16 cellular contexts compared by ENCODE assay signal in the genomic region with DNA sequence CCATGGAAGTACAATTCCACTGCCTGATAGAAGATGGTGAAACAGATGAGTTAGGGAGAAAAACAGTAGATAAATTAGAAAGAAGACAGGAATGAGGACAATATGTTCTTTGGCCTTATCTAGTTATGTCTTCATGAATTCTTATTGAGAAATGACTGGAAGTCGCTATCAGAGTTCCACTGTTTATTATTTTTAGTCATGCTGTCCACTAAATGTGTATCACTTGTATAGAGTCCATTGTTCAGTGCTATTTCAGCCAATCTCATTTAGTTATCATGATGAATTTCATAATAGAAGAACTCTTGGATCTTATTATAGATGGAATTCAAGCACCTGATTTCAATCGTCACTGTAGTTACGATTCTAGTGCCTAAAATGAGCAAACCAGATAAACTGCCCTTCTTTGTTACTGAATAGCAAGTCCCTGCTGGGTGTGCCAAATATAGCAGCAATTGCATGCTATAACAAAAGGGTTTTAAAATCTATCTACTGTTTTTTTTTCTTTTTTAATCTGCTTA.
"Had no signal": no experiment of that assay in that cellular context is flagged by ENCODE, and none has a peak within 500 bp of the region (broad histone marks: within the 10 kb centered on the region; RNA-seq: fewer than 3 reads in every experiment).

No MANE protein-coding gene starts in this region.

- DNase-seq: activated CD4-positive, alpha-beta memory T cell treated with anti-CD3 and anti-CD28 coated beads for 36 hours; activated gamma-delta T cell; activated T-cell treated with anti-CD3 and anti-CD28 coated beads, Interleukin-2, amount 50 U/mL, for 48 hours; anterior cingulate cortex; effector memory CD8-positive, alpha-beta T cell; foreskin keratinocyte; heart left ventricle; nephron progenitor cell; T1000 had no signal

- H3K27ac Mint-ChIP-seq: activated CD4-positive, alpha-beta memory T cell treated with anti-CD3 and anti-CD28 coated beads for 36 hours; activated naive CD8-positive, alpha-beta T cell; dendritic cell treated with granulocyte-macrophage colony-stimulating factor and Interleukin-4, amounts not matched to agents 40 ng/mL and 50 ng/mL, for 4 days; effector memory CD8-positive, alpha-beta T cell; memory B cell; nephron progenitor cell had no signal

- H3K36me3 Mint-ChIP-seq: activated CD4-positive, alpha-beta memory T cell treated with anti-CD3 and anti-CD28 coated beads for 36 hours; activated naive CD8-positive, alpha-beta T cell; memory B cell had no signal

- H3K9me3 Mint-ChIP-seq: central memory CD8-positive, alpha-beta T cell; dendritic cell treated with granulocyte-macrophage colony-stimulating factor and Interleukin-4, amounts not matched to agents 40 ng/mL and 50 ng/mL, for 4 days; effector memory CD8-positive, alpha-beta T cell; nephron progenitor cell had no signal

- H3K27me3 ChIP-seq: heart left ventricle, tibial nerve had no signal

- H3K4me3 Mint-ChIP-seq: activated CD4-positive, alpha-beta memory T cell treated with anti-CD3 and anti-CD28 coated beads for 36 hours; activated naive CD8-positive, alpha-beta T cell; central memory CD8-positive, alpha-beta T cell; dendritic cell treated with granulocyte-macrophage colony-stimulating factor and Interleukin-4, amounts not matched to agents 40 ng/mL and 50 ng/mL, for 4 days; effector memory CD8-positive, alpha-beta T cell; memory B cell; nephron progenitor cell had no signal

- H3K27me3 Mint-ChIP-seq: activated CD4-positive, alpha-beta memory T cell treated with anti-CD3 and anti-CD28 coated beads for 36 hours; activated naive CD8-positive, alpha-beta T cell; central memory CD8-positive, alpha-beta T cell; dendritic cell treated with granulocyte-macrophage colony-stimulating factor and Interleukin-4, amounts not matched to agents 40 ng/mL and 50 ng/mL, for 4 days; effector memory CD8-positive, alpha-beta T cell; memory B cell had no signal

- H3K36me3 ChIP-seq: heart left ventricle, tibial nerve had no signal

- H3K27ac ChIP-seq: foreskin keratinocyte, heart left ventricle, tibial nerve, VCaP had no signal

- H3K9me3 ChIP-seq: heart left ventricle, tibial nerve had no signal

- H3K4me3 ChIP-seq: heart left ventricle, tibial nerve had no signal

- H3K4me1 ChIP-seq: foreskin keratinocyte, heart left ventricle, tibial nerve had no signal

- ATAC-seq: effector memory CD8-positive, alpha-beta T cell; foreskin keratinocyte; left lobe of liver had no signal

- H3K4me1 Mint-ChIP-seq: central memory CD8-positive, alpha-beta T cell; memory B cell; nephron progenitor cell had no signal
